In genomic region chr5:141879941-141880738, GRCh38 we compare ENCODE assay signal across 12 cellular contexts. TPM values are rescaled to one million over a fixed set of nuclear protein-coding genes. Genes with fewer than 3 reads are reported as not detected.
DNase-seq lines count a peak whose midpoint lies in the region; ATAC-seq and FAIRE-seq lines count a peak whose summit lies in the region.
"Had no signal": no experiment of that assay in that cellular context is flagged by ENCODE, and none has a peak within 500 bp of the region (broad histone marks: within the 10 kb centered on the region; RNA-seq: fewer than 3 reads in every experiment).

No MANE protein-coding gene starts in this region.

- DNase-seq in H7 = peak; percentile 45
- DNase-seq in RPMI8226 = peak; percentile 74
- DNase-seq in hippocampal formation (lab: John Stamatoyannopoulos, UW) = peak; percentile 73 to 85
- peak; percentile 68 for DNase-seq in posterior vena cava (ENCODE audit: low spot score)
- no peak for DNase-seq in KG1 (lab: John Stamatoyannopoulos, UW)
- no peak for DNase-seq in RCC 7860 (ENCODE audit: low spot score)
- no peak for DNase-seq in NCI-H146 treated with DMSO at 0.1 percent for 48 hours (lab: John Stamatoyannopoulos, UW; ENCODE audit: unreplicated experiment)
- DNase-seq in activated CD8-positive, alpha-beta T cell treated with anti-CD3 and anti-CD28 coated beads, Interleukin-2, amount 10 ng/mL, durations not matched to agents 7 days and 5 days = no peak
- DNase-seq: activated effector memory CD4-positive, alpha-beta T cell treated with anti-CD3 and anti-CD28 coated beads, Interleukin-2, amount 50 U/mL, for 16 hours; Peyer's patch; stimulated activated CD4-positive, alpha-beta T cell treated with anti-CD3 and anti-CD28 coated beads, Interleukin-4, amount 100 ng/mL, for 4 hours had no signal

- H3K4me3 ChIP-seq in H7 (ENCODE audit: insufficient read depth, low read depth, low read length) = no peak overlapping the region
- H3K4me3 ChIP-seq: Peyer's patch had no signal

- H3K27me3 ChIP-seq in H7 (ENCODE audit: control insufficient read depth, insufficient read depth, low read length) = peaks cover 16% of the 10 kb centered on the region

- H3K9me3 Mint-ChIP-seq in activated CD8-positive, alpha-beta T cell treated with anti-CD3 and anti-CD28 coated beads, Interleukin-2, amount 10 ng/mL, durations not matched to agents 7 days and 5 days (ENCODE audit: insufficient read depth) = no peaks in the 10 kb centered on the region

- POLR2A ChIA-PET in activated CD8-positive, alpha-beta T cell treated with anti-CD3 and anti-CD28 coated beads, Interleukin-2, amount 10 ng/mL, durations not matched to agents 7 days and 5 days (lab: Charles Lee) = interaction anchor here (1.0 to 1.4 kb wide), 4 partner anchors 43 to 187 kb away, joined by 3 to 5 read pairs (median 4); partner anchors contain the start of genes DELE1 and RNF14

- intact Hi-C loops in posterior vena cava (cut with DNase I) = loop anchor here (2.0 to 5.0 kb wide), 3 partner anchors 77 to 178 kb away; partner anchors contain the start of gene PCDH12 (in 2 of the 2)

- no peak overlapping the region for H3K4me3 Mint-ChIP-seq in activated CD8-positive, alpha-beta T cell treated with anti-CD3 and anti-CD28 coated beads, Interleukin-2, amount 10 ng/mL, durations not matched to agents 7 days and 5 days

- no peak for FAIRE-seq in RCC 7860 (lab: Jason Lieb, UNC)

- no peaks in the 10 kb centered on the region for H3K36me3 Mint-ChIP-seq in activated CD8-positive, alpha-beta T cell treated with anti-CD3 and anti-CD28 coated beads, Interleukin-2, amount 10 ng/mL, durations not matched to agents 7 days and 5 days (ENCODE audit: low read depth)

- H3K27me3 Mint-ChIP-seq in activated CD8-positive, alpha-beta T cell treated with anti-CD3 and anti-CD28 coated beads, Interleukin-2, amount 10 ng/mL, durations not matched to agents 7 days and 5 days (ENCODE audit: low read depth) = peaks cover 78% of the 10 kb centered on the region

- CTCF ChIA-PET in activated CD8-positive, alpha-beta T cell treated with anti-CD3 and anti-CD28 coated beads, Interleukin-2, amount 10 ng/mL, durations not matched to agents 7 days and 5 days (lab: Charles Lee) = interaction anchor here (0.8 to 7.8 kb wide), 34 partner anchors 10 to 285 kb away, joined by 3 to 148 read pairs (median 8); partner anchors contain the start of genes ARAP3, DELE1, PCDH12 and RNF14

- H3K4me1 Mint-ChIP-seq in activated CD8-positive, alpha-beta T cell treated with anti-CD3 and anti-CD28 coated beads, Interleukin-2, amount 10 ng/mL, durations not matched to agents 7 days and 5 days (ENCODE audit: low read depth) = peaks cover 24% of the 10 kb centered on the region

- ATAC-seq in activated CD8-positive, alpha-beta T cell treated with anti-CD3 and anti-CD28 coated beads, Interleukin-2, amount 10 ng/mL, durations not matched to agents 7 days and 5 days = no peak

- no peaks in the 10 kb centered on the region for H3K36me3 ChIP-seq in H7 (replicated peaks; ENCODE audit: control insufficient read depth, insufficient read depth, low read length)
- H3K36me3 ChIP-seq: neutrophil, Peyer's patch had no signal

- H3K27ac Mint-ChIP-seq in activated CD8-positive, alpha-beta T cell treated with anti-CD3 and anti-CD28 coated beads, Interleukin-2, amount 10 ng/mL, durations not matched to agents 7 days and 5 days = no peak overlapping the region

RNA-seq across cellular contexts. Expression of gene PCDH1, which starts 1.9 kb away (rescaled TPM):
- total RNA-seq in H7 (2014; rRNA removed; shearing (Covaris generic)) = 66.8 and 67.1 TPM in 2 replicates
- total RNA-seq in posterior vena cava = 10 to 100 TPM; 30.2 to 36.7 TPM
- total RNA-seq in activated CD8-positive, alpha-beta T cell treated with anti-CD3 and anti-CD28 coated beads, Interleukin-2, amount 10 ng/mL, durations not matched to agents 7 days and 5 days = not detected

RNA-seq across cellular contexts. Expression of gene DELE1, which starts 43.5 kb away (rescaled TPM):
- 61.7 and 83.1 TPM in 2 replicates for total RNA-seq in H7 (2014; rRNA removed; shearing (Covaris generic))
- 10 to 100 TPM; 46.4 to 49.6 TPM for total RNA-seq in posterior vena cava
- 10 to 100 TPM; 65.7 to 65.8 TPM for total RNA-seq in activated CD8-positive, alpha-beta T cell treated with anti-CD3 and anti-CD28 coated beads, Interleukin-2, amount 10 ng/mL, durations not matched to agents 7 days and 5 days

Comparison
In these comparisons a context has a peak if more than half of its experiments do, and no peak if none do; other contexts are left out.
1. DNase-seq: peak in H7 (single experiment), RPMI8226 (single experiment), hippocampal formation (2 of 2) and posterior vena cava (single experiment); none in KG1 (single experiment), RCC 7860 (single experiment), NCI-H146 treated with DMSO at 0.1 percent for 48 hours (single experiment) and activated CD8-positive, alpha-beta T cell treated with anti-CD3 and anti-CD28 coated beads, Interleukin-2, amount 10 ng/mL, durations not matched to agents 7 days and 5 days (single experiment).
2. RNA of gene PCDH1, which starts 1.9 kb away (total RNA-seq): 66.8 to 67.1 TPM in H7 and 30.2 to 36.7 TPM in posterior vena cava; not detected in activated CD8-positive, alpha-beta T cell treated with anti-CD3 and anti-CD28 coated beads, Interleukin-2, amount 10 ng/mL, durations not matched to agents 7 days and 5 days; every median in the first group is over 10 times any median in the second.